In the genomic region with DNA sequence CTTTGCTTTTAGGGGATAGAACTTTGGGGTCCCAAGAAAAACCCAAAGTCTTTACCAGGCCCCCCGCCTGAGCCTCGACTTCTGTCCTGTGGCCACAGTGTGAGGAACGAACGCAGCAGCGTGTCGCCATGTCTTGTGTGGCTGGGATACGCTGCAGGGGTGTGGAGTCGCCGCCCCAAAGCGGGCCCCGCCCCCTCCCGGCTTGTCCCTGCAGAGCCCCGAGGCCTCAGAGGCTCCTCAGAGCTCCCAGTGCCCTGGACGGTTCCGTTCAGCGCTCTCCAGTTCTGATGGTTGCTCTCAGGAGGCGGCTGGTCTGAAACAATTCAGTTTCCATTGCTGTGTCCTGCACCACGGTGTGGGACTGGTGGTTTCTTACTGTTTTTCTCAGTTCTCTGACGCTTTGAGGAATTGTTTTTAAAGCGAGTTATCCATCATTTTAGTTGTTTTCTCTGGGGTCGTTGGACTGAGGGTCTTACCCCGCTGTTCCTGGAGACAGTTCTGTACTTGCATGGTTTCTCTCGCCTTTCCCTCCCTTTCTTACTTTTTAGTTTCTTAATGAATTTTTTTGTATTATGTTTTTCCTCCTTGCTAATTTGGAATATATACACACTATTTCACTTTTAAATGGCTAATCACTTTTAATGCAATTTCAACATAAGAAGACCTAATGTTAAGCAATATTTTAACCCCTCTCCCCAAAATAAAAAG, we compare ENCODE assay signal across 6 cellular contexts.
A peak's percentile ranks its signal among the peaks of the same experiment; 100 is the strongest.
DNase-seq lines count a peak whose midpoint lies in the region; TF ChIP-seq lines count a peak whose summit lies in the region.

No MANE protein-coding gene starts in this region.

- POLR2A ChIA-PET in HEK293 (lab: Yijun Ruan, JAX), result no interaction called here

- whole genome bisulfite sequencing in iPS DF 6.9 (ENCODE audit: insufficient coverage, insufficient read length), result no CpG with 5 or more reads among the region's 23 CpGs

- DNase-seq in activated CD8-positive, alpha-beta memory T cell treated with anti-CD3 and anti-CD28 coated beads, Interleukin-2, amount 50 U/mL, for 48 hours, result peak; percentile 88
- DNase-seq in iPS DF 6.9 (ENCODE audit: low read depth, low spot score), result peak; percentile 48
- DNase-seq in stimulated activated CD8-positive, alpha-beta memory T cell treated with anti-CD3 and anti-CD28 coated beads, Interleukin-7, amount 100 ng/mL, for 48 hours (ENCODE audit: extremely low read depth in 1 of 2, low read depth in 1 of 2), result peak; percentile 49 to 69
- no peak for DNase-seq in T1000 (lab: John Stamatoyannopoulos, UW)
- DNase-seq in NCI-H1417 (lab: John Stamatoyannopoulos, UW), result no peak

- CTCF ChIA-PET in HEK293 (lab: Yijun Ruan, JAX), result interaction anchor here (1.2 kb wide), 1 partner anchor 51 kb away, joined by 4 read pairs; no protein-coding TSS in a partner anchor

- H3K4me1 ChIP-seq in HEK293 (ENCODE audit: control insufficient read depth, insufficient read depth, low read length) (no peaks in the 10 kb centered on the region), iPS DF 6.9 (ENCODE audit: control insufficient read depth, insufficient read depth, low read length) (no peaks in the 10 kb centered on the region)

- H3K36me3 ChIP-seq in HEK293 (ENCODE audit: control insufficient read depth in 2 of 2, insufficient read depth in 1 of 2, low read length in 2 of 2) (peaks cover 0 to 4% of the 10 kb centered on the region in 2 experiments; a peak in 1 of 3 replicates), iPS DF 6.9 (ENCODE audit: control insufficient read depth, insufficient read depth, low read length) (no peaks in the 10 kb centered on the region; the same call in 1 of the 2 replicates)

- H3K27ac ChIP-seq in HEK293 (ENCODE audit: extremely low read depth, low read depth, low read length), result no peak overlapping the region
- H3K27ac ChIP-seq in iPS DF 6.9 (ENCODE audit: low read length), result no peak overlapping the region

- H3K9me3 ChIP-seq in HEK293 (ENCODE audit: control insufficient read depth, insufficient read depth, low read depth, low read length), result no peaks in the 10 kb centered on the region
- H3K9me3 ChIP-seq in iPS DF 6.9 (ENCODE audit: control insufficient read depth, insufficient read depth, low read length), result no peaks in the 10 kb centered on the region

- H3K4me3 ChIP-seq in HEK293 (ENCODE audit: low read depth, low read length) (no peak overlapping the region), iPS DF 6.9 (ENCODE audit: low read length) (peak overlapping the region; percentile 7; the same call in 1 of the 2 replicates)

- peaks cover 2% of the 10 kb centered on the region; the same call in 1 of the 2 replicates for H3K27me3 ChIP-seq in iPS DF 6.9 (ENCODE audit: control insufficient read depth, insufficient read depth, low read length)

- no peak for TF ChIP-seq CTCF in HEK293 (tag by site-specific recombination; IDR thresholded peaks at IDR 0.05)

TF ChIP-seq in HEK293, 187 proteins besides CTCF, POLR2A, EP300 and RAD21:
- TF ChIP-seq GLIS2 (tag by site-specific recombination; IDR thresholded peaks at IDR 0.05) (peak; percentile 54), KLF1 (tag by site-specific recombination; IDR thresholded peaks at IDR 0.05) (no peak), ZNF211 (tag by site-specific recombination; IDR thresholded peaks at IDR 0.05; ENCODE audit: low read depth) (no peak), ZNF324 (tag by site-specific recombination; IDR thresholded peaks at IDR 0.05) (no peak), ZNF768 (tag by site-specific recombination; IDR thresholded peaks at IDR 0.05) (no peak), FEZF1 (tag by site-specific recombination; IDR thresholded peaks at IDR 0.05) (no peak), ZNF501 (tag by site-specific recombination; IDR thresholded peaks at IDR 0.05) (no peak), ZBTB17 (tag by site-specific recombination; IDR thresholded peaks at IDR 0.05) (peak; percentile 68; the same call in 1 of the 2 replicates), ZNF707 (tag by site-specific recombination; IDR thresholded peaks at IDR 0.05) (no peak), ZNF596 (tag by site-specific recombination; IDR thresholded peaks at IDR 0.05) (no peak), SP3 (tag by site-specific recombination; IDR thresholded peaks at IDR 0.05) (peak; percentile 46; the same call in 1 of the 2 replicates)

Comparison
In these comparisons a context has a peak if more than half of its experiments do, and no peak if none do; other contexts are left out.
1. DNase-seq: peak in activated CD8-positive, alpha-beta memory T cell treated with anti-CD3 and anti-CD28 coated beads, Interleukin-2, amount 50 U/mL, for 48 hours (single experiment), iPS DF 6.9 (single experiment) and stimulated activated CD8-positive, alpha-beta memory T cell treated with anti-CD3 and anti-CD28 coated beads, Interleukin-7, amount 100 ng/mL, for 48 hours (2 of 2); none in T1000 (single experiment) and NCI-H1417 (0 of 3).